Comparison of ENCODE assay signal across 19 cellular contexts in genomic region chr16:2771496-2772402, GRCh38. TPM values are rescaled to one million over a fixed set of nuclear protein-coding genes. Genes with fewer than 3 reads are reported as not detected.
A peak's percentile ranks its signal among the peaks of the same experiment; 100 is the strongest.
DNase-seq lines count a peak whose midpoint lies in the region; ATAC-seq and TF ChIP-seq lines count a peak whose summit lies in the region.
"Had no signal": no experiment of that assay in that cellular context is flagged by ENCODE, and none has a peak within 500 bp of the region (broad histone marks: within the 10 kb centered on the region; RNA-seq: fewer than 3 reads in every experiment).

No MANE protein-coding gene starts in this region.

- peaks cover 72% of the 10 kb centered on the region for H3K36me3 Mint-ChIP-seq in effector memory CD8-positive, alpha-beta T cell (ENCODE audit: insufficient read depth)

- no peak for ATAC-seq in effector memory CD8-positive, alpha-beta T cell (replicated peaks)
- ATAC-seq: gastroesophageal sphincter, T-cell had no signal

- H3K36me3 ChIP-seq in HUES64 (ENCODE audit: insufficient read depth, low read length) (peaks cover 91% of the 10 kb centered on the region), smooth muscle cell (ENCODE audit: low read depth) (no peaks in the 10 kb centered on the region)

- peaks cover 36 to 46% of the 10 kb centered on the region in 2 donors for H3K4me1 Mint-ChIP-seq in effector memory CD8-positive, alpha-beta T cell (ENCODE audit: low read depth in 2 of 2)

- peaks cover 83% of the 10 kb centered on the region for H4K20me1 ChIP-seq in smooth muscle cell (ENCODE audit: low read depth)

- no peak for TF ChIP-seq CTCF in smooth muscle cell (IDR thresholded peaks at IDR 0.05; ENCODE audit: borderline replicate concordance, insufficient read depth, poor library complexity, severe bottlenecking)

- H3K4me3 ChIP-seq in HUES64 (ENCODE audit: low read length) (no peak overlapping the region), smooth muscle cell (no peak overlapping the region)
- H3K4me3 ChIP-seq: dorsolateral prefrontal cortex, gastroesophageal sphincter had no signal

- H3K9ac ChIP-seq in HUES64 (ENCODE audit: low read depth, low read length) (no peak overlapping the region), smooth muscle cell (ENCODE audit: low read depth) (no peak overlapping the region)

- H3K4me1 ChIP-seq in HUES64 (ENCODE audit: insufficient read depth, low read length) (0 out of 2 replicates have a peak, but pooled peaks cover 5% of the 10 kb centered on the region), smooth muscle cell (ENCODE audit: low read depth) (peaks cover 6% of the 10 kb centered on the region)

- H3K9me3 Mint-ChIP-seq in effector memory CD8-positive, alpha-beta T cell = no peaks in the 10 kb centered on the region
- H3K9me3 Mint-ChIP-seq: T-cell had no signal

- no peaks in the 10 kb centered on the region for H3K27me3 Mint-ChIP-seq in effector memory CD8-positive, alpha-beta T cell
- H3K27me3 Mint-ChIP-seq: T-cell had no signal

- H2AFZ ChIP-seq in smooth muscle cell (ENCODE audit: low read depth) = no peak overlapping the region

- H3K4me2 ChIP-seq in smooth muscle cell = no peak overlapping the region

- no peaks in the 10 kb centered on the region for H3K27me3 ChIP-seq in HUES64 (ENCODE audit: insufficient read depth, low read length)
- H3K27me3 ChIP-seq in smooth muscle cell (ENCODE audit: low read depth) = no peaks in the 10 kb centered on the region
- H3K27me3 ChIP-seq: dorsolateral prefrontal cortex, gastroesophageal sphincter had no signal

- peak overlapping the region in 1 of 2 donors; percentile 21 for H3K4me3 Mint-ChIP-seq in effector memory CD8-positive, alpha-beta T cell

- WGBS in HUES64 = 94% methylated on average over 18 of the region's 18 CpGs
- WGBS in smooth muscle cell (ENCODE audit: low lambda C conversion rate) = 89% methylated on average over 15 of the region's 18 CpGs

- H3F3A ChIP-seq in smooth muscle cell (ENCODE audit: low read depth) = peaks cover 40% of the 10 kb centered on the region

- H3K79me2 ChIP-seq in smooth muscle cell (ENCODE audit: low read depth) = peaks cover 54% of the 10 kb centered on the region

- no peaks in the 10 kb centered on the region for H3K9me3 ChIP-seq in HUES64 (ENCODE audit: insufficient read depth, low read depth, low read length)
- no peaks in the 10 kb centered on the region for H3K9me3 ChIP-seq in smooth muscle cell (replicated peaks; ENCODE audit: low read depth)
- H3K9me3 ChIP-seq: gastroesophageal sphincter had no signal

- peak overlapping the region; percentile 20 to 95 for H3K27ac Mint-ChIP-seq in effector memory CD8-positive, alpha-beta T cell

- H3K27ac ChIP-seq in HUES64 (ENCODE audit: low read depth, low read length) (peak overlapping the region; percentile 61; the same call in 1 of the 2 replicates), smooth muscle cell (ENCODE audit: low read depth) (peak overlapping the region; percentile 28)

- DNase-seq in activated CD8-positive, alpha-beta memory T cell treated with anti-CD3 and anti-CD28 coated beads for 24 hours = peak; percentile 65
- no peak for DNase-seq in activated CD8-positive, alpha-beta memory T cell treated with anti-CD3 and anti-CD28 coated beads, Interleukin-2, amount 50 U/mL, for 4 hours
- DNase-seq in effector memory CD8-positive, alpha-beta T cell = no peak
- DNase-seq in smooth muscle cell (lab: John Stamatoyannopoulos, UW; ENCODE audit: unreplicated experiment) (no peak), NCI-H187 treated with DMSO at 0.1 percent for 48 hours (lab: John Stamatoyannopoulos, UW) (no peak), OCI-M1 (lab: John Stamatoyannopoulos, UW) (no peak)
- DNase-seq in stimulated activated naive CD4-positive, alpha-beta T cell (lab: John Stamatoyannopoulos, UW) = no peak
- DNase-seq: activated CD4-positive, alpha-beta T cell treated with anti-CD3 and anti-CD28 coated beads, Interleukin-2, amount 50 U/mL, for 1 hour; EL; kidney glomerular epithelial cell; small intestine; T-cell had no signal

RNA-seq across cellular contexts. Expression of gene ELOB, which starts 5.3 kb away (rescaled TPM):
- 208 TPM for polyA plus RNA-seq in HUES64 (2013, experiment 1 of 2)
- 201 TPM for polyA plus RNA-seq in HUES64 (2013, experiment 2 of 2)
- total RNA-seq in smooth muscle cell = 529 and 1,090 TPM in 2 replicates
- polyA plus RNA-seq in smooth muscle cell = 709 and 739 TPM in 2 replicates

RNA-seq across cellular contexts. Expression of gene PRSS33, which starts 15.6 kb away (rescaled TPM):
- not detected for polyA plus RNA-seq in HUES64 (2013, experiment 1 of 2)
- polyA plus RNA-seq in HUES64 (2013, experiment 2 of 2) = 0.51 TPM
- not detected in 2 replicates for total RNA-seq in smooth muscle cell
- polyA plus RNA-seq in smooth muscle cell = not detected in 2 replicates
- total RNA-seq: gastroesophageal sphincter, LHCN-M2, T-cell, urinary bladder had no signal
- polyA plus RNA-seq: adipose tissue, neural cell, small intestine, urinary bladder had no signal

RNA-seq across cellular contexts. Expression of gene SRRM2, which starts 19.3 kb away (rescaled TPM):
- 298 TPM for polyA plus RNA-seq in HUES64 (2013, experiment 1 of 2)
- polyA plus RNA-seq in HUES64 (2013, experiment 2 of 2) = 286 TPM
- total RNA-seq in smooth muscle cell = 83.0 and 125 TPM in 2 replicates
- polyA plus RNA-seq in smooth muscle cell = 280 and 434 TPM in 2 replicates

RNA-seq across cellular contexts. Expression of gene PRSS41, which starts 26.5 kb away (rescaled TPM):
- not detected for polyA plus RNA-seq in HUES64 (2013, experiment 1 of 2)
- not detected for polyA plus RNA-seq in HUES64 (2013, experiment 2 of 2)
- not detected in 2 replicates for total RNA-seq in smooth muscle cell
- polyA plus RNA-seq in smooth muscle cell = not detected in 2 replicates
- total RNA-seq: dorsolateral prefrontal cortex, gastroesophageal sphincter, LHCN-M2, T-cell, urinary bladder had no signal
- polyA plus RNA-seq: adipose tissue, neural cell, small intestine, urinary bladder had no signal

RNA-seq across cellular contexts. Expression of gene PRSS21, which starts 45.3 kb away (rescaled TPM):
- polyA plus RNA-seq in HUES64 (2013, experiment 1 of 2) = not detected
- not detected for polyA plus RNA-seq in HUES64 (2013, experiment 2 of 2)
- total RNA-seq in smooth muscle cell = not detected in 2 replicates
- not detected in 2 replicates for polyA plus RNA-seq in smooth muscle cell
- total RNA-seq: gastroesophageal sphincter, LHCN-M2, urinary bladder had no signal
- polyA plus RNA-seq: neural cell had no signal
